ENCODE assay signal across 29 cellular contexts in the genomic region with DNA sequence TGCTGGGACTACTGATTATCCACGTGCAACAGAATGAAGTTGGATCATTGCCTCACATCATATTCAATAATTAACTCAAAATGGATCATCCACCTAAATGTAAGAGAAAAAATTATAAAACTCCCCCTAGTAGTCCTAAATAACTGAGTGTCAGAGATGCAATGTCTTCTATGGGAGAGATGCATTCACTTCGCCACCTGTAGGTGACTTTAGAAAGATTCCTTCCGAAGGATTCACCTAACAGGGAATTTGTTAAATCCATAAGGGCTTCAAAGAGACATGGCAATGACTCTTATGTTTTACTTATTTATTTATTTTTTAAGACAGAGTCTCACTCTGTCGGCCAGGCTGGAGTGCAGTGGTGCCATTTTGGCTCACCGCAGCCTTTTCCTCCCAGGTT.
DNase-seq lines count a peak whose midpoint lies in the region; TF ChIP-seq lines count a peak whose summit lies in the region.
"Had no signal": no experiment of that assay in that cellular context is flagged by ENCODE, and none has a peak within 500 bp of the region (broad histone marks: within the 10 kb centered on the region; RNA-seq: fewer than 3 reads in every experiment).

No MANE protein-coding gene starts in this region.

- H3K4me3 Mint-ChIP-seq in H9: no peak overlapping the region
- H3K4me3 Mint-ChIP-seq: activated CD4-positive, alpha-beta T cell treated with anti-CD3 and anti-CD28 coated beads, Interleukin-2, amount 10 ng/mL, durations not matched to agents 7 days and 5 days; activated T-cell treated with anti-CD3 and anti-CD28 coated beads, Interleukin-2, amount 50 U/mL, for 4 hours; stimulated activated memory B cell treated with anti-CD40 and anti-IgM and Interleukin-4, amounts not matched to agents 10 μg/mL and 1 μg/mL and 100 μg/mL, for 72 hours; T-helper 2 cell treated with Interferon-gamma antibody and Interleukin-4, amounts not matched to agents 5 μg/mL and 100 μg/mL, for 36 hours had no signal

- no peak overlapping the region for H2BK20ac ChIP-seq in H9 (ENCODE audit: low read depth, low read length, poor library complexity, severe bottlenecking)

- H3K18ac ChIP-seq in H9 (ENCODE audit: insufficient read length, low read depth, low read length): no peak overlapping the region
- no peak overlapping the region for H3K18ac ChIP-seq in mesendoderm (ENCODE audit: low read length)

- H3K4ac ChIP-seq in H9 (ENCODE audit: low read depth, low read length): no peak overlapping the region
- no peak overlapping the region for H3K4ac ChIP-seq in mesendoderm (ENCODE audit: low read depth, low read length)

- H3K56ac ChIP-seq in H9 (ENCODE audit: insufficient read length, low read depth, low read length): no peak overlapping the region
- H3K56ac ChIP-seq in mesendoderm (ENCODE audit: low read length): no peak overlapping the region

- peak; percentile 62 for TF ChIP-seq CTCF in H9 (conservative IDR thresholded peaks at IDR 0.05)

- H3K27me3 ChIP-seq in H9 (ENCODE audit: insufficient read depth, low read length): no peaks in the 10 kb centered on the region; the same call in 1 of the 2 replicates
- H3K27me3 ChIP-seq in mesendoderm (ENCODE audit: insufficient read depth, low read length, poor library complexity): no peaks in the 10 kb centered on the region
- H3K27me3 ChIP-seq: BE2C, sigmoid colon, upper lobe of right lung had no signal

- no peaks in the 10 kb centered on the region for H3K9me3 ChIP-seq in H9 (ENCODE audit: control insufficient read depth, low read depth, low read length)
- H3K9me3 ChIP-seq: BE2C, sigmoid colon, upper lobe of right lung had no signal

- no peak overlapping the region for H3K9ac ChIP-seq in H9 (ENCODE audit: extremely low read depth, insufficient read length, low read length)
- no peak overlapping the region for H3K9ac ChIP-seq in mesendoderm (ENCODE audit: low read length)

- no peaks in the 10 kb centered on the region for H3K36me3 Mint-ChIP-seq in H9 (ENCODE audit: insufficient read depth in 1 of 3, low read depth in 3 of 3)
- H3K36me3 Mint-ChIP-seq: stimulated activated memory B cell treated with anti-CD40 and anti-IgM and Interleukin-4, amounts not matched to agents 10 μg/mL and 1 μg/mL and 100 μg/mL, for 72 hours had no signal

- no peaks in the 10 kb centered on the region for H3K9me3 Mint-ChIP-seq in H9
- H3K9me3 Mint-ChIP-seq: activated CD4-positive, alpha-beta T cell treated with anti-CD3 and anti-CD28 coated beads, Interleukin-2, amount 10 ng/mL, durations not matched to agents 7 days and 5 days; activated T-cell treated with anti-CD3 and anti-CD28 coated beads, Interleukin-2, amount 50 U/mL, for 4 hours; stimulated activated memory B cell treated with anti-CD40 and anti-IgM and Interleukin-4, amounts not matched to agents 10 μg/mL and 1 μg/mL and 100 μg/mL, for 72 hours had no signal

- H2BK15ac ChIP-seq in H9 (ENCODE audit: low read depth, low read length): no peak overlapping the region
- no peak overlapping the region for H2BK15ac ChIP-seq in mesendoderm (replicated peaks; ENCODE audit: low read depth)

- H4K20me1 ChIP-seq in H9 (ENCODE audit: control insufficient read depth, insufficient read depth, insufficient read length): no peaks in the 10 kb centered on the region

- no peaks in the 10 kb centered on the region for H3K36me3 ChIP-seq in mesendoderm (ENCODE audit: control insufficient read depth, insufficient read depth, low read length)
- H3K36me3 ChIP-seq: BE2C, sigmoid colon, upper lobe of right lung, WERI-Rb-1 had no signal

- H3K79me1 ChIP-seq in H9 (ENCODE audit: insufficient read depth, low read depth, low read length, poor library complexity, severe bottlenecking): no peaks in the 10 kb centered on the region
- H3K79me1 ChIP-seq in mesendoderm (ENCODE audit: low read length): no peaks in the 10 kb centered on the region

- in situ Hi-C loops in SK-MEL-5 (cut with HindIII; ENCODE audit: low pct_unique_long_range_greater_than_20kb, low sequenced_read_pairs): no loop called here

- no peak overlapping the region for H3K14ac ChIP-seq in H9 (ENCODE audit: insufficient read depth, low read length)

- no peak overlapping the region for H3K4me3 ChIP-seq in mesendoderm (ENCODE audit: low read length)
- H3K4me3 ChIP-seq: GM12878, K562, sigmoid colon, upper lobe of right lung had no signal

- no peaks in the 10 kb centered on the region for H3K23me2 ChIP-seq in H9 (ENCODE audit: insufficient read length, low read depth, low read length, poor library complexity, severe bottlenecking)

- H2BK120ac ChIP-seq in H9 (ENCODE audit: low read depth, low read length, poor library complexity, severe bottlenecking): no peak overlapping the region
- H2BK120ac ChIP-seq in mesendoderm (ENCODE audit: low read depth, low read length): no peak overlapping the region

- H2AK5ac ChIP-seq in H9 (ENCODE audit: insufficient read length, low read length) (no peak overlapping the region), mesendoderm (ENCODE audit: low read length) (no peak overlapping the region)

- H3K23ac ChIP-seq in H9 (ENCODE audit: insufficient read length, low read depth, low read length) (no peak overlapping the region), mesendoderm (ENCODE audit: low read length) (no peak overlapping the region)

- H3K27ac Mint-ChIP-seq in H9: no peak overlapping the region
- H3K27ac Mint-ChIP-seq: activated CD4-positive, alpha-beta T cell treated with anti-CD3 and anti-CD28 coated beads, Interleukin-2, amount 10 ng/mL, durations not matched to agents 7 days and 5 days; progenitor cell of endocrine pancreas; stimulated activated memory B cell treated with anti-CD40 and anti-IgM and Interleukin-4, amounts not matched to agents 10 μg/mL and 1 μg/mL and 100 μg/mL, for 72 hours; T-helper 2 cell treated with Interferon-gamma antibody and Interleukin-4, amounts not matched to agents 5 μg/mL and 100 μg/mL, for 36 hours had no signal

- H3K27ac ChIP-seq in H9 (ENCODE audit: insufficient read length, low read depth, low read length): no peak overlapping the region
- no peak overlapping the region for H3K27ac ChIP-seq in mesendoderm (ENCODE audit: low read depth, low read length)
- H3K27ac ChIP-seq: RWPE1, sigmoid colon, upper lobe of right lung, WERI-Rb-1 had no signal

- DNase-seq in NCI-H82 (lab: John Stamatoyannopoulos, UW) (peak; percentile 13), NCI-H82 treated with DMSO at 0.1 percent for 48 hours (lab: John Stamatoyannopoulos, UW; ENCODE audit: unreplicated experiment) (no peak), H9 (no peak), SK-MEL-5 (ENCODE audit: low read depth, low spot score) (peak; percentile 54), mesendoderm (peak; percentile 45), NCI-H510A (lab: John Stamatoyannopoulos, UW) (no peak), SKM-1 (lab: John Stamatoyannopoulos, UW; ENCODE audit: unreplicated experiment) (no peak)
- no peak for DNase-seq in activated CD4-positive, CD25-positive, alpha-beta regulatory T cell (lab: John Stamatoyannopoulos, UW)
- DNase-seq: activated CD4-positive, alpha-beta T cell treated with anti-CD3 and anti-CD28 coated beads, Interleukin-2, amount 10 ng/mL, durations not matched to agents 7 days and 5 days; activated gamma-delta T cell treated with Interleukin-2 at 50 U/mL for 16 hours; activated T-cell treated with anti-CD3 and anti-CD28 coated beads, Interleukin-2, amount 50 U/mL, for 4 hours; BE2C; caudate nucleus; left colon; mesenchymal stem cell; MM.1S; NCI-H1436; NCI-H2081 treated with DMSO at 0.1 percent for 48 hours; NCI-H446 treated with DMSO at 0.1 percent for 48 hours; sigmoid colon; stimulated activated CD4-positive, alpha-beta T cell treated with anti-CD3 and anti-CD28 coated beads, Interleukin-4, amount 100 ng/mL, for 4 hours; upper lobe of right lung; WERI-Rb-1 had no signal

- H4K5ac ChIP-seq in H9 (ENCODE audit: insufficient read length, low read depth, low read length) (no peak overlapping the region), mesendoderm (ENCODE audit: low read length) (no peak overlapping the region)

- WGBS in H9 (ENCODE audit: extremely low coverage, insufficient read length, low lambda C conversion rate): no CpG with 5 or more reads among the region's 5 CpGs
- no CpG with 5 or more reads among the region's 5 CpGs for WGBS in mesendoderm (ENCODE audit: extremely low coverage, insufficient coverage, low lambda C conversion rate)

- no peaks in the 10 kb centered on the region for H3K4me1 Mint-ChIP-seq in H9
- H3K4me1 Mint-ChIP-seq: activated CD4-positive, alpha-beta T cell treated with anti-CD3 and anti-CD28 coated beads, Interleukin-2, amount 10 ng/mL, durations not matched to agents 7 days and 5 days; stimulated activated memory B cell treated with anti-CD40 and anti-IgM and Interleukin-4, amounts not matched to agents 10 μg/mL and 1 μg/mL and 100 μg/mL, for 72 hours had no signal

- no peak overlapping the region for H4K91ac ChIP-seq in H9 (ENCODE audit: insufficient read length, low read depth, low read length)

- no peak overlapping the region for H2BK5ac ChIP-seq in H9 (ENCODE audit: insufficient read length, low read length)
- H2BK5ac ChIP-seq in mesendoderm (ENCODE audit: low read length): no peak overlapping the region

- no peak overlapping the region for H2BK12ac ChIP-seq in H9 (ENCODE audit: insufficient read length, low read depth, low read length)

- H3K27me3 Mint-ChIP-seq in H9 (ENCODE audit: low read depth): no peaks in the 10 kb centered on the region
- H3K27me3 Mint-ChIP-seq: activated CD4-positive, alpha-beta T cell treated with anti-CD3 and anti-CD28 coated beads, Interleukin-2, amount 10 ng/mL, durations not matched to agents 7 days and 5 days; progenitor cell of endocrine pancreas; stimulated activated memory B cell treated with anti-CD40 and anti-IgM and Interleukin-4, amounts not matched to agents 10 μg/mL and 1 μg/mL and 100 μg/mL, for 72 hours had no signal

- H3K4me1 ChIP-seq in H9 (ENCODE audit: insufficient read depth, low read length): no peaks in the 10 kb centered on the region
- no peaks in the 10 kb centered on the region for H3K4me1 ChIP-seq in mesendoderm (ENCODE audit: control insufficient read depth, low read depth, low read length)
- H3K4me1 ChIP-seq: BE2C, sigmoid colon, upper lobe of right lung had no signal

- no peak overlapping the region for H2AFZ ChIP-seq in H9 (ENCODE audit: low read length)

- H3K79me2 ChIP-seq in H9 (ENCODE audit: insufficient read depth, low read length) (no peaks in the 10 kb centered on the region), mesendoderm (ENCODE audit: control insufficient read depth, insufficient read depth, low read length) (no peaks in the 10 kb centered on the region)

- H4K8ac ChIP-seq in H9 (replicated peaks; ENCODE audit: insufficient read length, low read depth, low read length) (no peak overlapping the region), mesendoderm (ENCODE audit: low read depth, low read length) (no peak overlapping the region)

- H3T11ph ChIP-seq in H9 (ENCODE audit: low read length): no peak overlapping the region

- no peak overlapping the region for H3K4me2 ChIP-seq in H9 (ENCODE audit: insufficient read depth, insufficient read length, low read length)
- no peak overlapping the region for H3K4me2 ChIP-seq in mesendoderm (ENCODE audit: low read length)

Comparison
In these comparisons a context has a peak if more than half of its experiments do, and no peak if none do; other contexts are left out.
1. DNase-seq: peak in NCI-H82 (single experiment), SK-MEL-5 (single experiment) and mesendoderm (single experiment); none in NCI-H82 treated with DMSO at 0.1 percent for 48 hours (single experiment), H9 (single experiment), activated CD4-positive, CD25-positive, alpha-beta regulatory T cell (0 of 4), NCI-H510A (single experiment) and SKM-1 (single experiment).